Comparison of ENCODE assay signal across 19 cellular contexts in the genomic region with DNA sequence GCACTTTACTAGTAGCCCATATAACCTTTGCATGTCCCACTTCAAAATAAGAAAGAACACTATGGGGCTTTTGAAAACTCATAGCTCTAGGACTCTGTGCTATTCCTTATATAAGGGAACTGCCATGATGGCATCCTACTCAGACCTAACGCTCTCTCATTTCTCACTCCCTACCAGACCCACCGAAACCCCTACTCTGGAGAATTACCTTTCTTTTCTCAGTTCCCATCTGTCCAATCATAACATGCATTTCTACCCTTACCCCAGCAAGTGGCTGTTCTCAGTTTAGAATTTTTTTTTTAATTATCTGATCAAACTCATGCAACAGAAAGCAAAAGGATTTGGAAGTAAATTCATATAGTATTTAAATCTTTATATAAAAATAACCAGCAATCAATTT. TPM values are rescaled to one million over a fixed set of nuclear protein-coding genes. Genes with fewer than 3 reads are reported as not detected.
A peak's percentile ranks its signal among the peaks of the same experiment; 100 is the strongest.
DNase-seq lines count a peak whose midpoint lies in the region; ATAC-seq and TF ChIP-seq lines count a peak whose summit lies in the region.
"Had no signal": no experiment of that assay in that cellular context is flagged by ENCODE, and none has a peak within 500 bp of the region (broad histone marks: within the 10 kb centered on the region; RNA-seq: fewer than 3 reads in every experiment).

No MANE protein-coding gene starts in this region.

- peaks cover 11% of the 10 kb centered on the region for H3K4me1 Mint-ChIP-seq in nephron progenitor cell
- peaks cover 5% of the 10 kb centered on the region for H3K4me1 Mint-ChIP-seq in CD4-positive, alpha-beta T cell (ENCODE audit: low read depth)
- H3K4me1 Mint-ChIP-seq: activated naive CD4-positive, alpha-beta T cell treated with anti-CD3 and anti-CD28 coated beads, Interleukin-2, amount 10 ng/mL, durations not matched to agents 7 days and 5 days had no signal

- H3K4me3 Mint-ChIP-seq in nephron progenitor cell = no peak overlapping the region
- H3K4me3 Mint-ChIP-seq in CD4-positive, alpha-beta T cell = no peak overlapping the region
- H3K4me3 Mint-ChIP-seq: activated CD8-positive, alpha-beta memory T cell treated with anti-CD3 and anti-CD28 coated beads, Interleukin-2, amount 10 ng/mL, durations not matched to agents 7 days and 5 days; activated naive CD4-positive, alpha-beta T cell treated with anti-CD3 and anti-CD28 coated beads, Interleukin-2, amount 10 ng/mL, durations not matched to agents 7 days and 5 days; CD4-positive, CD25-positive, alpha-beta regulatory T cell; H9; mesothelial cell of epicardium had no signal

- no peak for TF ChIP-seq EP300 in esophagus muscularis mucosa (IDR thresholded peaks at IDR 0.05)

- TF ChIP-seq CTCF in nephron progenitor cell (IDR thresholded peaks at IDR 0.05) (no peak), esophagus muscularis mucosa (IDR thresholded peaks at IDR 0.05) (no peak)
- TF ChIP-seq CTCF in CD4-positive, alpha-beta T cell (IDR thresholded peaks at IDR 0.05) = no peak

- no peaks in the 10 kb centered on the region for H3K27me3 ChIP-seq in esophagus muscularis mucosa
- H3K27me3 ChIP-seq in CD4-positive, alpha-beta T cell (ENCODE audit: control insufficient read depth, insufficient read depth, low read length) = no peaks in the 10 kb centered on the region
- H3K27me3 ChIP-seq: MG63, SJSA1, testis had no signal

- no peaks in the 10 kb centered on the region for H3K27me3 Mint-ChIP-seq in nephron progenitor cell (ENCODE audit: low read depth, poor library complexity)
- H3K27me3 Mint-ChIP-seq in CD4-positive, alpha-beta T cell = no peaks in the 10 kb centered on the region
- H3K27me3 Mint-ChIP-seq: activated CD8-positive, alpha-beta memory T cell treated with anti-CD3 and anti-CD28 coated beads, Interleukin-2, amount 10 ng/mL, durations not matched to agents 7 days and 5 days; activated naive CD4-positive, alpha-beta T cell treated with anti-CD3 and anti-CD28 coated beads, Interleukin-2, amount 10 ng/mL, durations not matched to agents 7 days and 5 days; CD4-positive, CD25-positive, alpha-beta regulatory T cell had no signal

- peaks cover 0 to 4% (median 2%) of the 10 kb centered on the region in 4 donors for H3K4me1 ChIP-seq in esophagus muscularis mucosa
- H3K4me1 ChIP-seq: SJSA1, testis had no signal

- CTCF ChIA-PET in CD4-positive, alpha-beta T cell (lab: Charles Lee) = interaction anchor here (0.9 to 2.9 kb wide), 5 partner anchors 48 to 227 kb away, joined by 3 to 12 read pairs (median 7); partner anchors contain the start of gene C9orf40

- H3K4me3 ChIP-seq in esophagus muscularis mucosa = no peak overlapping the region
- H3K4me3 ChIP-seq: MG63, SJSA1, testis had no signal

- no peak overlapping the region for H3K27ac ChIP-seq in esophagus muscularis mucosa (replicated peaks in 1 of 4)
- no peak overlapping the region for H3K27ac ChIP-seq in CD4-positive, alpha-beta T cell (ENCODE audit: low read depth, low read length)
- H3K27ac ChIP-seq: SJSA1, testis had no signal

- intact Hi-C loops in esophagus muscularis mucosa (cut with DNase I) = loop anchor here (5.0 kb wide), 1 partner anchor 49 kb away; the partner anchor contains the start of gene C9orf40
- intact Hi-C loops in CD4-positive, alpha-beta T cell (cut with DNase I, micrococcal nuclease) = loop anchor here (5.0 kb wide), 3 partner anchors 49 to 236 kb away; partner anchors contain the start of gene C9orf40 (in 1 of the 2)

- TF ChIP-seq POLR2A in esophagus muscularis mucosa (IDR thresholded peaks at IDR 0.05; ENCODE audit: low read depth) = no peak

- H3K27ac Mint-ChIP-seq in nephron progenitor cell = peak overlapping the region; percentile 16
- H3K27ac Mint-ChIP-seq in CD4-positive, alpha-beta T cell = no peak overlapping the region
- H3K27ac Mint-ChIP-seq: activated CD8-positive, alpha-beta memory T cell treated with anti-CD3 and anti-CD28 coated beads, Interleukin-2, amount 10 ng/mL, durations not matched to agents 7 days and 5 days; activated naive CD4-positive, alpha-beta T cell treated with anti-CD3 and anti-CD28 coated beads, Interleukin-2, amount 10 ng/mL, durations not matched to agents 7 days and 5 days; H9; mesothelial cell of epicardium had no signal

- no peaks in the 10 kb centered on the region for H3K9me3 Mint-ChIP-seq in nephron progenitor cell
- no peaks in the 10 kb centered on the region for H3K9me3 Mint-ChIP-seq in CD4-positive, alpha-beta T cell
- H3K9me3 Mint-ChIP-seq: activated naive CD4-positive, alpha-beta T cell treated with anti-CD3 and anti-CD28 coated beads, Interleukin-2, amount 10 ng/mL, durations not matched to agents 7 days and 5 days; CD4-positive, CD25-positive, alpha-beta regulatory T cell; H9; mesothelial cell of epicardium had no signal

- POLR2A ChIA-PET in CD4-positive, alpha-beta T cell (lab: Charles Lee) = interaction anchor here (1.1 kb wide), 1 partner anchor 28 kb away, joined by 4 read pairs; the partner anchor contains the start of gene CARNMT1

- H3K36me3 Mint-ChIP-seq in nephron progenitor cell (ENCODE audit: low read depth) = peaks cover 32% of the 10 kb centered on the region
- peaks cover 34% of the 10 kb centered on the region for H3K36me3 Mint-ChIP-seq in CD4-positive, alpha-beta T cell (ENCODE audit: low read depth)

- DNase-seq in nephron progenitor cell = no peak
- DNase-seq in activated CD4-positive, alpha-beta T cell treated with anti-CD3 and anti-CD28 coated beads for 1 hour = no peak
- DNase-seq in esophagus muscularis mucosa (ENCODE audit: extremely low spot score) = no peak
- no peak for DNase-seq in CD4-positive, alpha-beta T cell
- no peak for DNase-seq in NOMO-1 treated with DMSO at 0.1 percent for 48 hours (lab: John Stamatoyannopoulos, UW; ENCODE audit: unreplicated experiment)
- DNase-seq: activated CD8-positive, alpha-beta memory T cell treated with anti-CD3 and anti-CD28 coated beads, Interleukin-2, amount 10 ng/mL, durations not matched to agents 7 days and 5 days; activated naive CD4-positive, alpha-beta T cell treated with anti-CD3 and anti-CD28 coated beads, Interleukin-2, amount 10 ng/mL, durations not matched to agents 7 days and 5 days; CD4-positive, CD25-positive, alpha-beta regulatory T cell; EL; H9; islet precursor cell; MG63; NCI-H2171 treated with DMSO at 0.1 percent for 48 hours; testis had no signal

- ATAC-seq in GM19043 (IDR thresholded peaks at IDR 0.05; ENCODE audit: low read depth, unreplicated experiment) = peak; percentile 50
- ATAC-seq in GM21786 (IDR thresholded peaks at IDR 0.05; ENCODE audit: unreplicated experiment) = peak; percentile 55
- ATAC-seq in HG03103 (IDR thresholded peaks at IDR 0.05; ENCODE audit: low read depth, unreplicated experiment) = peak; percentile 62
- no peak for ATAC-seq in CD4-positive, alpha-beta T cell (ENCODE audit: poor library complexity)
- ATAC-seq: activated CD8-positive, alpha-beta memory T cell treated with anti-CD3 and anti-CD28 coated beads, Interleukin-2, amount 10 ng/mL, durations not matched to agents 7 days and 5 days had no signal

- H3K9me3 ChIP-seq in esophagus muscularis mucosa = no peaks in the 10 kb centered on the region
- no peaks in the 10 kb centered on the region for H3K9me3 ChIP-seq in CD4-positive, alpha-beta T cell (ENCODE audit: control insufficient read depth, low read length)
- H3K9me3 ChIP-seq: MG63, SJSA1, testis had no signal

- WGBS in esophagus muscularis mucosa = 69% methylated on average over 2 of the region's 2 CpGs

- H3K36me3 ChIP-seq in esophagus muscularis mucosa = peaks cover 0 to 14% (median 8%) of the 10 kb centered on the region in 4 donors
- H3K36me3 ChIP-seq: SJSA1 had no signal

RNA-seq across cellular contexts. Expression of gene CARNMT1, which starts 27.3 kb away (rescaled TPM):
- 10 to 100 TPM in 3 of 4 donors, 1 to 10 TPM in 1; 8.5 to 13.8 (median 11.1) TPM for total RNA-seq in esophagus muscularis mucosa
- total RNA-seq in CD4-positive, alpha-beta T cell = 10 to 100 TPM; 25.2 to 25.3 TPM

RNA-seq across cellular contexts. Expression of gene C9orf40, which starts 48.1 kb away (rescaled TPM):
- total RNA-seq in esophagus muscularis mucosa = 1 to 10 TPM; 4.0 to 6.2 (median 5.5) TPM
- 1 to 10 TPM; 3.0 TPM for total RNA-seq in CD4-positive, alpha-beta T cell
